In genomic region chr2:128748336-128748735, GRCh38 we compare ENCODE assay signal across 21 cellular contexts.
"Had no signal": no experiment of that assay in that cellular context is flagged by ENCODE, and none has a peak within 500 bp of the region (broad histone marks: within the 10 kb centered on the region; RNA-seq: fewer than 3 reads in every experiment).

No MANE protein-coding gene starts in this region.

- H3K27me3 ChIP-seq: colonic mucosa, dorsolateral prefrontal cortex, esophagus muscularis mucosa, foreskin keratinocyte, gastroesophageal sphincter, heart left ventricle, hepatocyte had no signal

- H3K36me3 ChIP-seq: colonic mucosa, esophagus muscularis mucosa, gastroesophageal sphincter, heart left ventricle, lower lobe of right lung had no signal

- H3K79me2 ChIP-seq: hepatocyte had no signal

- H2AFZ ChIP-seq: hepatocyte had no signal

- ATAC-seq: foreskin keratinocyte, gastroesophageal sphincter, heart left ventricle, left colon, left lobe of liver, left ventricle myocardium superior, lower lobe of right lung had no signal

- H3K4me3 ChIP-seq: colonic mucosa, dorsolateral prefrontal cortex, esophagus muscularis mucosa, gastroesophageal sphincter, heart left ventricle, hepatocyte, lower lobe of right lung had no signal

- H3K36me3 Mint-ChIP-seq: immature natural killer cell had no signal

- H3K9me3 Mint-ChIP-seq: immature natural killer cell had no signal

- H3K4me2 ChIP-seq: hepatocyte had no signal

- DNase-seq: colonic mucosa; dermis blood vessel endothelial cell; dorsolateral prefrontal cortex; effector CD4-positive, alpha-beta T cell; effector memory CD4-positive, alpha-beta T cell; foreskin keratinocyte; heart left ventricle; hypothalamus; immature natural killer cell; islet precursor cell; kidney; kidney glomerular epithelial cell; left colon; left ventricle myocardium superior; lower lobe of right lung; mesenchymal stem cell; midbrain had no signal

- H3K27ac Mint-ChIP-seq: immature natural killer cell had no signal

- H3K27ac ChIP-seq: colonic mucosa, dorsolateral prefrontal cortex, esophagus muscularis mucosa, foreskin keratinocyte, gastroesophageal sphincter, heart left ventricle, hepatocyte, lower lobe of right lung had no signal

- H3K9me3 ChIP-seq: colonic mucosa, esophagus muscularis mucosa, gastroesophageal sphincter, heart left ventricle, lower lobe of right lung had no signal

- H3K4me1 ChIP-seq: colonic mucosa, gastroesophageal sphincter had no signal

- H3K4me3 Mint-ChIP-seq: immature natural killer cell had no signal
